In genomic region chr1:40979241-40980067, GRCh38 we compare ENCODE assay signal across 8 cellular contexts. TPM values are rescaled to one million over a fixed set of nuclear protein-coding genes. Genes with fewer than 3 reads are reported as not detected.
DNase-seq lines count a peak whose midpoint lies in the region; ATAC-seq and TF ChIP-seq lines count a peak whose summit lies in the region.

TSS of gene CTPS1 (plus strand) at chr1:40979696. CDS start at chr1:40983291, 3,595 bp downstream.

- peak within 1 kb of the TSS; percentile 56 for H3K4me3 ChIP-seq in mucosa of descending colon

- ATAC-seq in GM21619 (IDR thresholded peaks at IDR 0.05; ENCODE audit: unreplicated experiment) (peak; percentile 86), mucosa of descending colon (peak; percentile 96)

- TF ChIP-seq CTCF in mucosa of descending colon (IDR thresholded peaks at IDR 0.05) = no peak

- TF ChIP-seq RAD21 in Ishikawa (IDR thresholded peaks at IDR 0.05; ENCODE audit: low read depth) = no peak

- no peaks in the 10 kb centered on the region for H3K9me3 ChIP-seq in mucosa of descending colon

- TF ChIP-seq EP300 in Ishikawa (IDR thresholded peaks at IDR 0.05; ENCODE audit: borderline replicate concordance) = no peak

- no peaks in the 10 kb centered on the region for H3K36me3 ChIP-seq in mucosa of descending colon (ENCODE audit: low read depth)

- H3K27ac ChIP-seq in epithelial cell of prostate = peak within 1 kb of the TSS; percentile 86

- DNase-seq in DMS53 treated with DMSO at 0.1 percent for 48 hours (lab: John Stamatoyannopoulos, UW; ENCODE audit: unreplicated experiment) (peak; percentile 91), OCI-M2 (lab: John Stamatoyannopoulos, UW; ENCODE audit: unreplicated experiment) (peak; percentile 43), activated T-cell treated with anti-CD3 and anti-CD28 coated beads for 4 hours (peak; percentile 96), epithelial cell of prostate (ENCODE audit: low read depth, low spot score) (peak; percentile 55), mucosa of descending colon (peak; percentile 95 to 97 (median 96))
- peak; percentile 97 for DNase-seq in stimulated activated CD8-positive, alpha-beta memory T cell treated with anti-CD3 and anti-CD28 coated beads, Interleukin-4, amount 100 ng/mL, for 24 hours (ENCODE audit: low read depth)

- no peaks in the 10 kb centered on the region for H3K4me1 ChIP-seq in mucosa of descending colon (ENCODE audit: low read depth)

- intact Hi-C loops in mucosa of descending colon (cut with DNase I, micrococcal nuclease) = no loop called here

TF ChIP-seq in Ishikawa, 13 proteins besides CTCF, POLR2A, EP300 and RAD21:
- TF ChIP-seq MAX (IDR thresholded peaks at IDR 0.05) (peak; percentile 87; the same call in 1 of the 2 replicates), REST (IDR thresholded peaks at IDR 0.05; ENCODE audit: low read depth) (no peak), ZBTB7A (IDR thresholded peaks at IDR 0.05; ENCODE audit: low read depth) (no peak), CEBPB (IDR thresholded peaks at IDR 0.05) (no peak), YY1 (IDR thresholded peaks at IDR 0.05; ENCODE audit: low read depth) (no peak), EGR1 (IDR thresholded peaks at IDR 0.05) (no peak; the same call in 1 of the 2 replicates), CREB1 (IDR thresholded peaks at IDR 0.05; ENCODE audit: low read depth) (no peak), USF1 (IDR thresholded peaks at IDR 0.05) (no peak), TEAD4 (IDR thresholded peaks at IDR 0.05) (no peak), TCF12 (IDR thresholded peaks at IDR 0.05; ENCODE audit: low read depth) (no peak), TAF1 (IDR thresholded peaks at IDR 0.05; ENCODE audit: low read depth) (peak; percentile 85), FOXM1 (IDR thresholded peaks at IDR 0.05; ENCODE audit: borderline replicate concordance, low read depth) (no peak), NFIC (IDR thresholded peaks at IDR 0.05) (no peak)
TF ChIP-seq in Ishikawa: peak in this region for 2.

RNA-seq across cellular contexts. Expression of gene CTPS1, which starts in this region (rescaled TPM):
- 10 to 100 TPM in 2 of 3 donors, 1 to 10 TPM in 1; 6.5 to 49.1 (median 15.7) TPM for total RNA-seq in mucosa of descending colon

Comparison
In these comparisons a context has a peak if more than half of its experiments do, and no peak if none do; other contexts are left out.
1. Peak in every context shown above with its lines: DNase-seq, ATAC-seq, H3K4me3 ChIP-seq and H3K27ac ChIP-seq.
2. DNase-seq: peak in every context shown above with its lines; median percentile 97 in stimulated activated CD8-positive, alpha-beta memory T cell treated with anti-CD3 and anti-CD28 coated beads, Interleukin-4, amount 100 ng/mL, for 24 hours; 96 in activated T-cell treated with anti-CD3 and anti-CD28 coated beads for 4 hours; 96 in mucosa of descending colon; 91 in DMS53 treated with DMSO at 0.1 percent for 48 hours; 55 in epithelial cell of prostate; 43 in OCI-M2.